In the genomic region with DNA sequence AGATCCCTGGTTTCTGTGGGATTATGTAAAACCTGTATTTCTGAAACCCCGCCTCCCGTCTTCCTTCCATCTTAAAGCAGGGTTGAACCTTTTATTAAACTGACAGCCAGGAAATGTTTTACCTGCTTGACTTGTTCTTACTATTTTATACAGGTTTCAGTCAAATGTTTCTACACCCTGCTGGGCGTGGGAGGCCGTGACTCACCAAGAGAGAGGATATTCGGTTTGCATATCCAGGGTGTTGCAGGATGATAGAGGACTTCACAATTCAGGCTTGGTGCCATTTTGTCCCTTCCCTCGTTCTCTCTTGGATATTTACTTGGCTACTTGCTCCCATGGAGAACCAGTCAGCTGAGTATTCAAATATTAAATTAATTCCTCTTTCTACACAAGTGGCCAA, we compare ENCODE assay signal across 8 cellular contexts.
DNase-seq lines count a peak whose midpoint lies in the region; ATAC-seq and TF ChIP-seq lines count a peak whose summit lies in the region.

No MANE protein-coding gene starts in this region.

- H3K9ac ChIP-seq in SK-N-SH, result no peak overlapping the region

- POLR2A ChIA-PET in SK-N-SH (lab: Yijun Ruan, JAX), result no interaction called here

- no peak overlapping the region for H2AFZ ChIP-seq in SK-N-SH (ENCODE audit: low read depth)

- no peak for TF ChIP-seq EP300 in SK-N-SH (IDR thresholded peaks at IDR 0.05; ENCODE audit: borderline replicate concordance in 1 of 2, low read depth in 1 of 2, low read length in 1 of 2)

- H4K20me1 ChIP-seq in SK-N-SH (ENCODE audit: insufficient read depth), result no peaks in the 10 kb centered on the region

- TF ChIP-seq CTCF in fibroblast of mammary gland (conservative IDR thresholded peaks at IDR 0.05; ENCODE audit: control insufficient read depth, insufficient read depth, low read depth, low read length) (no peak), SK-N-SH (IDR thresholded peaks at IDR 0.05) (no peak)

- TF ChIP-seq RAD21 in SK-N-SH (IDR thresholded peaks at IDR 0.05; ENCODE audit: low read length), result no peak

- H3K36me3 ChIP-seq in SK-N-SH (replicated peaks in 1 of 2; ENCODE audit: control insufficient read depth in 1 of 2, insufficient read depth in 2 of 2, low read length in 1 of 2), result no peaks in the 10 kb centered on the region

- no peak overlapping the region for H3K4me2 ChIP-seq in SK-N-SH

- no peaks in the 10 kb centered on the region for H3K9me2 ChIP-seq in SK-N-SH

- H3K4me1 ChIP-seq in SK-N-SH (ENCODE audit: control insufficient read depth in 1 of 2, insufficient read depth in 2 of 2, low read depth in 1 of 2, low read length in 1 of 2), result peaks cover 0 to 3% of the 10 kb centered on the region in 2 experiments; a peak in 1 of 4 replicates

- no peaks in the 10 kb centered on the region for H3K79me2 ChIP-seq in SK-N-SH (ENCODE audit: insufficient read depth)

- H3F3A ChIP-seq in SK-N-SH (replicated peaks; ENCODE audit: insufficient read depth), result no peaks in the 10 kb centered on the region

- DNase-seq in SIG-M5 treated with dmso at 0.1 percent for 504 hours (lab: John Stamatoyannopoulos, UW; ENCODE audit: unreplicated experiment) (peak; percentile 65), SIG-M5 (lab: John Stamatoyannopoulos, UW) (no peak), M059J (ENCODE audit: low read depth) (peak; percentile 50), fibroblast of mammary gland (ENCODE audit: low read depth) (peak; percentile 25), SK-N-SH (no peak), ecto neural progenitor cell (ENCODE audit: low spot score) (no peak)
- DNase-seq in stimulated activated naive CD8-positive, alpha-beta T cell treated with anti-CD3 and anti-CD28 coated beads, Interleukin-15, Interleukin-2, amounts not matched to agents 100 U/mL and 50 U/mL, for 24 hours, result peak; percentile 63

- no peaks in the 10 kb centered on the region for H3K27me3 ChIP-seq in SK-N-SH (ENCODE audit: insufficient read depth)

- peak; percentile 69 for ATAC-seq in stimulated activated naive CD8-positive, alpha-beta T cell treated with anti-CD3 and anti-CD28 coated beads, Interleukin-15, Interleukin-2, amounts not matched to agents 100 U/mL and 50 U/mL, for 24 hours
- no peak for ATAC-seq in GM21447 (IDR thresholded peaks at IDR 0.05; ENCODE audit: unreplicated experiment)

- no peaks in the 10 kb centered on the region for H3K9me3 ChIP-seq in SK-N-SH

- CTCF ChIA-PET in SK-N-SH (lab: Yijun Ruan, JAX), result interaction anchor here (1.0 kb wide), 2 partner anchors 10 to 14 kb away, joined by 3 read pairs; no protein-coding TSS in a partner anchor

- H3K4me3 ChIP-seq in fibroblast of mammary gland (ENCODE audit: control insufficient read depth, low read depth, low read length), result no peak overlapping the region
- H3K4me3 ChIP-seq in SK-N-SH (ENCODE audit: low read depth in 2 of 2, low read length in 1 of 2), result no peak overlapping the region

- H3K27ac ChIP-seq in SK-N-SH (ENCODE audit: low read depth in 2 of 2, low read length in 1 of 2), result no peak overlapping the region

- 85% methylated on average over 6 of the region's 6 CpGs for WGBS in SK-N-SH (ENCODE audit: low lambda C conversion rate)

TF ChIP-seq in SK-N-SH, 30 proteins besides CTCF, POLR2A, EP300 and RAD21:
- TF ChIP-seq IRF3 (IDR thresholded peaks at IDR 0.05; ENCODE audit: low read depth, low read length) (no peak), PBX3 (IDR thresholded peaks at IDR 0.05) (no peak), GABPA (IDR thresholded peaks at IDR 0.05; ENCODE audit: low read depth) (no peak), EZH2phosphoT487 (IDR thresholded peaks at IDR 0.05; ENCODE audit: borderline replicate concordance, low read depth) (no peak), RCOR1 (IDR thresholded peaks at IDR 0.05; ENCODE audit: low read length) (no peak), JUND (IDR thresholded peaks at IDR 0.05) (no peak), YY1 (IDR thresholded peaks at IDR 0.05; ENCODE audit: low read depth) (no peak), MXI1 (IDR thresholded peaks at IDR 0.05; ENCODE audit: low read depth, low read length) (no peak), TAF1 (IDR thresholded peaks at IDR 0.05; ENCODE audit: borderline replicate concordance, low read depth, low read length) (no peak), NRF1 (IDR thresholded peaks at IDR 0.05; ENCODE audit: low read depth, low read length) (no peak), REST (IDR thresholded peaks at IDR 0.05; ENCODE audit: low read depth, low read length) (no peak), SIN3A (IDR thresholded peaks at IDR 0.05; ENCODE audit: borderline replicate concordance, low read depth, low read length) (no peak), FOSL2 (IDR thresholded peaks at IDR 0.05; ENCODE audit: borderline replicate concordance, low read depth) (no peak), FOXJ3 (CRISPR knock-in tag; IDR thresholded peaks at IDR 0.05) (no peak), RXRA (IDR thresholded peaks at IDR 0.05; ENCODE audit: borderline replicate concordance, low read depth) (no peak), TCF12 (IDR thresholded peaks at IDR 0.05) (no peak), FOXM1 (IDR thresholded peaks at IDR 0.05; ENCODE audit: low read depth) (no peak)

Comparison
In these comparisons a context has a peak if more than half of its experiments do, and no peak if none do; other contexts are left out.
1. DNase-seq: peak in SIG-M5 treated with dmso at 0.1 percent for 504 hours (single experiment), M059J (single experiment), fibroblast of mammary gland (single experiment) and stimulated activated naive CD8-positive, alpha-beta T cell treated with anti-CD3 and anti-CD28 coated beads, Interleukin-15, Interleukin-2, amounts not matched to agents 100 U/mL and 50 U/mL, for 24 hours (single experiment); none in SIG-M5 (single experiment), SK-N-SH (single experiment) and ecto neural progenitor cell (single experiment).